3 cellular contexts compared by ENCODE assay signal in the genomic region with DNA sequence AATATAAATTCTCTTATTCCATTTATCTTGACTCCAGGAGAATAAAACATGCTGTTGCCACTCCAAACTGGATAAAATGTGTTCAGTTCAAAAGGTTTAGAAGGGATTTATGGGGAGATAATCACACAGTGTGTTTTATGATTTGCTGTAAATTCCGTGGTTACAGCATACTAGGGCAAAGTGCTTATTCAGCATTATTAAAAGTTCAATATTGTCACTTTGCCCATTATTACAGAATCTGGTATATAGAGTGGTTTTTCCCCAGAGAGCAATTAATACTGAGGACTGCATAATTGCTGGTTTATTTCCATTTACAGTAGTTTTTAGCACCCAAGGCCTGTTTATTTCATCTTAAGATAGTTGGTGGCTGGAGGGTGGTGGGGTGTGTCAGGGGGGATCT.
A peak's percentile ranks its signal among the peaks of the same experiment; 100 is the strongest.
TF ChIP-seq lines count a peak whose summit lies in the region.

No MANE protein-coding gene starts in this region.

TF ChIP-seq in HepG2, 621 proteins besides CTCF, POLR2A, EP300 and RAD21:
- peak; percentile 95 for TF ChIP-seq MAFF (IDR thresholded peaks at IDR 0.05; ENCODE audit: low read depth, low read length)
- TF ChIP-seq ZNF331 (CRISPR knock-in tag; IDR thresholded peaks at IDR 0.05) = no peak
- TF ChIP-seq MAFK (conservative IDR thresholded peaks at IDR 0.05 in 1 of 2, IDR thresholded peaks at IDR 0.05 in 1 of 2; ENCODE audit: low read length in 2 of 2) = peak; percentile 89 to 97; a peak in 3 of 4 replicates
TF ChIP-seq in HepG2: peak in this region for 2.

TF ChIP-seq in IMR-90, 13 proteins besides CTCF, POLR2A, EP300 and RAD21:
- TF ChIP-seq RCOR1 (IDR thresholded peaks at IDR 0.05; ENCODE audit: insufficient replicate concordance, low read length) = no peak
- peak; percentile 95 for TF ChIP-seq MAFK (IDR thresholded peaks at IDR 0.05; ENCODE audit: low read depth, low read length)

TF ChIP-seq in K562, 482 proteins besides CTCF, POLR2A, EP300 and RAD21:
- TF ChIP-seq, protein P1, sequence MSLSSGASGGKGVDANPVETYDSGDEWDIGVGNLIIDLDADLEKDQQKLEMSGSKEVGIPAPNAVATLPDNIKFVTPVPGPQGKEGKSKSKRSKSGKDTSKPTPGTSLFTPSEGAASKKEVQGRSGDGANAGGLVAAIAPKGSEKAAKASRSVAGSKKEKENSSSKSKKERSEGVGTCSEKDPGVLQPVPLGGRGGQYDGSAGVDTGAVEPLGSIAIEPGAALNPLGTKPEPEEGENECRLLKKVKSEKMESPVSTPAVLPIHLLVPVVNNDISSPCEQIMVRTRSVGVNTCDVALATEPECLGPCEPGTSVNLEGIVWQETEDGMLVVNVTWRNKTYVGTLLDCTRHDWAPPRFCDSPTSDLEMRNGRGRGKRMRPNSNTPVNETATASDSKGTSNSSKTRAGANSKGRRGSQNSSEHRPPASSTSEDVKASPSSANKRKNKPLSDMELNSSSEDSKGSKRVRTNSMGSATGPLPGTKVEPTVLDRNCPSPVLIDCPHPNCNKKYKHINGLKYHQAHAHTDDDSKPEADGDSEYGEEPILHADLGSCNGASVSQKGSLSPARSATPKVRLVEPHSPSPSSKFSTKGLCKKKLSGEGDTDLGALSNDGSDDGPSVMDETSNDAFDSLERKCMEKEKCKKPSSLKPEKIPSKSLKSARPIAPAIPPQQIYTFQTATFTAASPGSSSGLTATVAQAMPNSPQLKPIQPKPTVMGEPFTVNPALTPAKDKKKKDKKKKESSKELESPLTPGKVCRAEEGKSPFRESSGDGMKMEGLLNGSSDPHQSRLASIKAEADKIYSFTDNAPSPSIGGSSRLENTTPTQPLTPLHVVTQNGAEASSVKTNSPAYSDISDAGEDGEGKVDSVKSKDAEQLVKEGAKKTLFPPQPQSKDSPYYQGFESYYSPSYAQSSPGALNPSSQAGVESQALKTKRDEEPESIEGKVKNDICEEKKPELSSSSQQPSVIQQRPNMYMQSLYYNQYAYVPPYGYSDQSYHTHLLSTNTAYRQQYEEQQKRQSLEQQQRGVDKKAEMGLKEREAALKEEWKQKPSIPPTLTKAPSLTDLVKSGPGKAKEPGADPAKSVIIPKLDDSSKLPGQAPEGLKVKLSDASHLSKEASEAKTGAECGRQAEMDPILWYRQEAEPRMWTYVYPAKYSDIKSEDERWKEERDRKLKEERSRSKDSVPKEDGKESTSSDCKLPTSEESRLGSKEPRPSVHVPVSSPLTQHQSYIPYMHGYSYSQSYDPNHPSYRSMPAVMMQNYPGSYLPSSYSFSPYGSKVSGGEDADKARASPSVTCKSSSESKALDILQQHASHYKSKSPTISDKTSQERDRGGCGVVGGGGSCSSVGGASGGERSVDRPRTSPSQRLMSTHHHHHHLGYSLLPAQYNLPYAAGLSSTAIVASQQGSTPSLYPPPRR (CRISPR knock-in tag; IDR thresholded peaks at IDR 0.05; ENCODE audit: borderline replicate concordance) = no peak
- TF ChIP-seq ZBTB1 (CRISPR knock-in tag; IDR thresholded peaks at IDR 0.05; ENCODE audit: borderline replicate concordance, low read depth) (no peak), NR1H2 (CRISPR knock-in tag; IDR thresholded peaks at IDR 0.05) (no peak), ZFP36 (IDR thresholded peaks at IDR 0.05; ENCODE audit: low read depth, low read length, partially characterized antibody) (no peak), MCM7 (IDR thresholded peaks at IDR 0.05) (no peak), PTRF (tag; IDR thresholded peaks at IDR 0.05) (no peak), MAFK (IDR thresholded peaks at IDR 0.05; ENCODE audit: low read length) (peak; percentile 90), ZNF184 (CRISPR knock-in tag; IDR thresholded peaks at IDR 0.05) (no peak), SIN3B (IDR thresholded peaks at IDR 0.05; ENCODE audit: low read depth) (no peak), TAF9B (IDR thresholded peaks at IDR 0.05; ENCODE audit: partially characterized antibody) (no peak), TFAM (CRISPR knock-in tag; conservative IDR thresholded peaks at IDR 0.05) (no peak), MAFG (tag; conservative IDR thresholded peaks at IDR 0.05) (peak; percentile 91), RAD51 (IDR thresholded peaks at IDR 0.05; ENCODE audit: borderline replicate concordance, low read depth) (no peak), MTA2 (IDR thresholded peaks at IDR 0.05; ENCODE audit: low read depth) (no peak), GTF2F1 (IDR thresholded peaks at IDR 0.05; ENCODE audit: low read depth, low read length) (no peak), ZNF561 (CRISPR knock-in tag; conservative IDR thresholded peaks at IDR 0.05) (no peak), HEY1 (CRISPR knock-in tag; IDR thresholded peaks at IDR 0.05; ENCODE audit: borderline replicate concordance) (no peak), ZNF311 (CRISPR knock-in tag; IDR thresholded peaks at IDR 0.05) (no peak), ZNF316 (IDR thresholded peaks at IDR 0.05) (peak; percentile 77), CBFA2T2 (conservative IDR thresholded peaks at IDR 0.05) (no peak), TAF15 (IDR thresholded peaks at IDR 0.05; ENCODE audit: low read depth, low read length) (no peak), ERF (CRISPR knock-in tag; IDR thresholded peaks at IDR 0.05) (no peak), C11orf30 (IDR thresholded peaks at IDR 0.05; ENCODE audit: low read depth) (peak; percentile 66), ZNF444 (CRISPR knock-in tag; IDR thresholded peaks at IDR 0.05) (no peak), THRAP3 (IDR thresholded peaks at IDR 0.05; ENCODE audit: borderline replicate concordance) (no peak), MAFF (IDR thresholded peaks at IDR 0.05; ENCODE audit: low read length) (peak; percentile 86), BCL6 (CRISPR knock-in tag; IDR thresholded peaks at IDR 0.05) (no peak), CBFB (CRISPR knock-in tag; IDR thresholded peaks at IDR 0.05) (no peak), TARDBP (IDR thresholded peaks at IDR 0.05) (no peak)
- TF ChIP-seq, protein P2, sequence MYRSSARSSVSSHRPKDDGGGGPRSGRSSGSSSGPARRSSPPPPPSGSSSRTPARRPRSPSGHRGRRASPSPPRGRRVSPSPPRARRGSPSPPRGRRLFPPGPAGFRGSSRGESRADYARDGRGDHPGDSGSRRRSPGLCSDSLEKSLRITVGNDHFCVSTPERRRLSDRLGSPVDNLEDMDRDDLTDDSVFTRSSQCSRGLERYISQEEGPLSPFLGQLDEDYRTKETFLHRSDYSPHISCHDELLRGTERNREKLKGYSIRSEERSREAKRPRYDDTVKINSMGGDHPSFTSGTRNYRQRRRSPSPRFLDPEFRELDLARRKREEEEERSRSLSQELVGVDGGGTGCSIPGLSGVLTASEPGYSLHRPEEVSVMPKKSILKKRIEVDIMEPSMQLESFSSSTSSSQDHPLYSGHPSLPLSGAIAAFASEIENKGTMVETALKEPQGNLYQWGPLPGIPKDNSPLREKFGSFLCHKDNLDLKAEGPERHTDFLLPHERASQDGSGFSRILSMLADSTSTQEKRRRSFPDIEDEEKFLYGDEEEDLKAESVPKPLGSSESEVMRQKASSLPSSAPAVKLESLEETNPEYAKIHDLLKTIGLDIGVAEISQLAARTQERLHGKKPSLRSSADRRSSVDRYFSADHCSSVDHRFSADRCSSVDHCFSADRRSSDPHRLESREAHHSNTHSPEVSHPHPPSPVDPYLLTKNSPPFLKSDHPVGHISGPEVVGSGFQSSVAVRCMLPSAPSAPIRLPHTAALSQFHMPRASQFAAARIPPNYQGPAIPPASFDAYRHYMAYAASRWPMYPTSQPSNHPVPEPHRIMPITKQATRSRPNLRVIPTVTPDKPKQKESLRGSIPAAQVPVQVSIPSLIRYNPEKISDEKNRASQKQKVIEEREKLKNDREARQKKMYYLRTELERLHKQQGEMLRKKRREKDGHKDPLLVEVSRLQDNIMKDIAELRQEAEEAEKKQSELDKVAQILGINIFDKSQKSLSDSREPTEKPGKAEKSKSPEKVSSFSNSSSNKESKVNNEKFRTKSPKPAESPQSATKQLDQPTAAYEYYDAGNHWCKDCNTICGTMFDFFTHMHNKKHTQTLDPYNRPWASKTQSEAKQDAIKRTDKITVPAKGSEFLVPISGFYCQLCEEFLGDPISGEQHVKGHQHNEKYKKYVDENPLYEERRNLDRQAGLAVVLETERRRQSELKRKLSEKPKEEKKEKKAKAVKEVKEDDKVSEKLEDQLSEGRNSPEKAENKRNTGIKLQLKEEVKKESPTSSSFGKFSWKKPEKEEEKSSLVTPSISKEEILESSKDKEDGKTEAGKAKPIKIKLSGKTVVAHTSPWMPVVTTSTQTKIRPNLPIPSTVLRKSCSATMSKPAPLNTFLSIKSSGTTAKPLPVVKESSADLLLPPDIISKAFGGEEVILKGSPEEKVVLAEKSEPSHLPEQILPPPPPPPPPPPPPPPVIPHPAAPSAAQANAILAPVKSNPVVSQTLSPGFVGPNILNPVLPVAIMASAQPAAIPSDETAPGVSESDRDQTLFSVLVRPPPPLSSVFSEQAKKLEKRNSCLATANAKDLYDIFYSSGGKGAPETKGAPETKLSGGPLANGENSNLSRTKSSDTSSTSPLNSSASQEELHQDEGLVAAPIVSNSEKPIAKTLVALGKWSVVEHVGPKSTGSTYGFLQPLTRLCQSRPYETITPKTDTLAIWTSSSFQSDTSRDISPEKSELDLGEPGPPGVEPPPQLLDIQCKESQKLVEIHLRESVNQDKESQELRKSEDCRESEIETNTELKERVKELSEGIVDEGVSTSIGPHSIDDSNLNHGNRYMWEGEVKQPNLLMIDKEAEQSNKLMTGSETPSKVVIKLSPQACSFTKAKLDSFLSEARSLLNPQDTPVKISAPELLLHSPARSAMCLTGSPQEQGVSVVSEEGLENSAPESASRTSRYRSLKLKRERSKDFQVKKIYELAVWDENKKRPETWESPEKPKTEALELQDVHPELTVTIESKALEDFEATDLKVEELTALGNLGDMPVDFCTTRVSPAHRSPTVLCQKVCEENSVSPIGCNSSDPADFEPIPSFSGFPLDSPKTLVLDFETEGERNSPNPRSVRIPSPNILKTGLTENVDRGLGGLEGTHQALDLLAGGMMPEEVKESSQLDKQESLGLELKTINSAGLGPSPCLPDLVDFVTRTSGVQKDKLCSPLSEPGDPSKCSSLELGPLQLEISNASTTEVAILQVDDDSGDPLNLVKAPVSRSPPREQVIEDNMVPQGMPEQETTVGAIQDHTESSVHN (IDR thresholded peaks at IDR 0.05; ENCODE audit: borderline replicate concordance in 1 of 2, low read depth in 1 of 2) = no peak
- TF ChIP-seq, protein P3, sequence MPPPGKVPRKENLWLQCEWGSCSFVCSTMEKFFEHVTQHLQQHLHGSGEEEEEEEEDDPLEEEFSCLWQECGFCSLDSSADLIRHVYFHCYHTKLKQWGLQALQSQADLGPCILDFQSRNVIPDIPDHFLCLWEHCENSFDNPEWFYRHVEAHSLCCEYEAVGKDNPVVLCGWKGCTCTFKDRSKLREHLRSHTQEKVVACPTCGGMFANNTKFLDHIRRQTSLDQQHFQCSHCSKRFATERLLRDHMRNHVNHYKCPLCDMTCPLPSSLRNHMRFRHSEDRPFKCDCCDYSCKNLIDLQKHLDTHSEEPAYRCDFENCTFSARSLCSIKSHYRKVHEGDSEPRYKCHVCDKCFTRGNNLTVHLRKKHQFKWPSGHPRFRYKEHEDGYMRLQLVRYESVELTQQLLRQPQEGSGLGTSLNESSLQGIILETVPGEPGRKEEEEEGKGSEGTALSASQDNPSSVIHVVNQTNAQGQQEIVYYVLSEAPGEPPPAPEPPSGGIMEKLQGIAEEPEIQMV (tag; conservative IDR thresholded peaks at IDR 0.05; ENCODE audit: low read depth) = no peak
- TF ChIP-seq, protein P4, sequence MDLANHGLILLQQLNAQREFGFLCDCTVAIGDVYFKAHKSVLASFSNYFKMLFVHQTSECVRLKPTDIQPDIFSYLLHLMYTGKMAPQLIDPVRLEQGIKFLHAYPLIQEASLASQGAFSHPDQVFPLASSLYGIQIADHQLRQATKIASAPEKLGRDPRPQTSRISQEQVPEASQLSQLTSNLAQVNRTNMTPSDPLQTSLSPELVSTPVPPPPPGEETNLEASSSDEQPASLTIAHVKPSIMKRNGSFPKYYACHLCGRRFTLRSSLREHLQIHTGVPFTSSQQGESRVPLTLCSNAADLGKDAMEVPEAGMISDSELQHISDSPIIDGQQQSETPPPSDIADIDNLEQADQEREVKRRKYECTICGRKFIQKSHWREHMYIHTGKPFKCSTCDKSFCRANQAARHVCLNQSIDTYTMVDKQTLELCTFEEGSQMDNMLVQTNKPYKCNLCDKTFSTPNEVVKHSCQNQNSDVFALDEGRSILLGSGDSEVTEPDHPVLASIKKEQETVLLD (IDR thresholded peaks at IDR 0.05) = no peak
- TF ChIP-seq, protein P5, sequence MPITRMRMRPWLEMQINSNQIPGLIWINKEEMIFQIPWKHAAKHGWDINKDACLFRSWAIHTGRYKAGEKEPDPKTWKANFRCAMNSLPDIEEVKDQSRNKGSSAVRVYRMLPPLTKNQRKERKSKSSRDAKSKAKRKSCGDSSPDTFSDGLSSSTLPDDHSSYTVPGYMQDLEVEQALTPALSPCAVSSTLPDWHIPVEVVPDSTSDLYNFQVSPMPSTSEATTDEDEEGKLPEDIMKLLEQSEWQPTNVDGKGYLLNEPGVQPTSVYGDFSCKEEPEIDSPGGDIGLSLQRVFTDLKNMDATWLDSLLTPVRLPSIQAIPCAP (CRISPR knock-in tag; IDR thresholded peaks at IDR 0.05; ENCODE audit: borderline replicate concordance) = no peak
- TF ChIP-seq, protein P6, sequence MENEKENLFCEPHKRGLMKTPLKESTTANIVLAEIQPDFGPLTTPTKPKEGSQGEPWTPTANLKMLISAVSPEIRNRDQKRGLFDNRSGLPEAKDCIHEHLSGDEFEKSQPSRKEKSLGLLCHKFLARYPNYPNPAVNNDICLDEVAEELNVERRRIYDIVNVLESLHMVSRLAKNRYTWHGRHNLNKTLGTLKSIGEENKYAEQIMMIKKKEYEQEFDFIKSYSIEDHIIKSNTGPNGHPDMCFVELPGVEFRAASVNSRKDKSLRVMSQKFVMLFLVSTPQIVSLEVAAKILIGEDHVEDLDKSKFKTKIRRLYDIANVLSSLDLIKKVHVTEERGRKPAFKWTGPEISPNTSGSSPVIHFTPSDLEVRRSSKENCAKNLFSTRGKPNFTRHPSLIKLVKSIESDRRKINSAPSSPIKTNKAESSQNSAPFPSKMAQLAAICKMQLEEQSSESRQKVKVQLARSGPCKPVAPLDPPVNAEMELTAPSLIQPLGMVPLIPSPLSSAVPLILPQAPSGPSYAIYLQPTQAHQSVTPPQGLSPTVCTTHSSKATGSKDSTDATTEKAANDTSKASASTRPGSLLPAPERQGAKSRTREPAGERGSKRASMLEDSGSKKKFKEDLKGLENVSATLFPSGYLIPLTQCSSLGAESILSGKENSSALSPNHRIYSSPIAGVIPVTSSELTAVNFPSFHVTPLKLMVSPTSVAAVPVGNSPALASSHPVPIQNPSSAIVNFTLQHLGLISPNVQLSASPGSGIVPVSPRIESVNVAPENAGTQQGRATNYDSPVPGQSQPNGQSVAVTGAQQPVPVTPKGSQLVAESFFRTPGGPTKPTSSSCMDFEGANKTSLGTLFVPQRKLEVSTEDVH (IDR thresholded peaks at IDR 0.05; ENCODE audit: low read depth, partially characterized antibody) = no peak
